8 cellular contexts compared by ENCODE assay signal in the genomic region with DNA sequence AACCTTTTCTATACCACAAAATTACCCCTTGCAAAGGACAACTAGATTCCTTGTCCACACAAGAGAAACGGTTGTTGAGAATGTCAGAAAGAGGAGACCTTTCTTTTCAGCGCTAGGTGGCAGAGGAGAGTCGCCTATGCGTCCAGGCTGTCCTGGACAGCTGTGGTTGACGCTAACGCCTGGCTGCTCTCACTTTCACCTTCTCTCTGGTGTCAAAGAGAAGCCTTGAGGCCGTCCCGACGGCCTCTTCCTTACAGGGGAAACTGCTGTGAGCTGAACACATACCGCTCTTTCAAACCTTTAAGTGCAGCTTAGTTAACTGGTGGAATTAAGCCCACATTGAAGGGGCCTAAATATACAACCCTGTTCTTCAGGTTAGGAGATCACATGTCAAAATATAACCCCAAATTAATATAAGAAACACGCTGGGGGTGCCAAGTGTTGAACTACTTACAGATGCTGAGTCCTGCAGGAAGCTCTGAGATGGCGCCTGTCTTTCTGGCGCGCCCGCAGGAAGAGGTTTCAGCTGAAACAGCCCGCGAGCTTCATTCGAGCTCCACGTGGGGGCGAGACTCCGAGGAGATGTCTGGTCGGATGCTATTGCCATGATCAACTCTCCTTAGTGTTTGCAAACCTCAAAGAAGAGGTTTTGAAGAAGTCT. TPM values are rescaled to one million over a fixed set of nuclear protein-coding genes. Genes with fewer than 3 reads are reported as not detected.
A peak's percentile ranks its signal among the peaks of the same experiment; 100 is the strongest.
DNase-seq lines count a peak whose midpoint lies in the region; ATAC-seq, FAIRE-seq and TF ChIP-seq lines count a peak whose summit lies in the region.

No MANE protein-coding gene starts in this region.

- TF ChIP-seq CTCF in coronary artery (IDR thresholded peaks at IDR 0.05): peak; percentile 73
- peak; percentile 87 for TF ChIP-seq CTCF in HepG2 (CRISPR knock-in tag; IDR thresholded peaks at IDR 0.05)

- peaks cover 8% of the 10 kb centered on the region; the same call in 1 of the 2 replicates for H3K4me1 ChIP-seq in HepG2 (ENCODE audit: insufficient read depth, low read length)

- TF ChIP-seq RAD21 in HepG2 (CRISPR knock-in tag; IDR thresholded peaks at IDR 0.05): peak; percentile 57; the same call in 1 of the 2 replicates

- ATAC-seq in GM18873 (IDR thresholded peaks at IDR 0.05; ENCODE audit: low FRiP score, unreplicated experiment): peak; percentile 99
- peak; percentile 99 for ATAC-seq in HG03139 (IDR thresholded peaks at IDR 0.05; ENCODE audit: unreplicated experiment)
- ATAC-seq in HepG2: peak; percentile 100

- H3K4me3 ChIP-seq in coronary artery (peak overlapping the region; percentile 62), HepG2 (replicated peaks in 1 of 3; ENCODE audit: insufficient read depth in 1 of 3, low read depth in 2 of 3, low read length in 3 of 3) (peak overlapping the region; percentile 26 to 64 (median 27); a peak in 3 of 6 replicates)

- DNase-seq in AML-193 (lab: John Stamatoyannopoulos, UW) (peak; percentile 93 to 95), NCI-H460 (ENCODE audit: extremely low read depth, low read depth) (peak; percentile 49), coronary artery (ENCODE audit: low spot score) (peak; percentile 74), HepG2 (ENCODE audit: low spot score) (peak; percentile 60)
- DNase-seq in activated CD4-positive, alpha-beta T cell treated with anti-CD3 and anti-CD28 coated beads for 4 hours: peak; percentile 58 to 64
- peak; percentile 47 to 58 for DNase-seq in stimulated activated CD4-positive, alpha-beta T cell treated with anti-CD3 and anti-CD28 coated beads, Interleukin-4, amount 100 ng/mL, for 4 hours

- in situ Hi-C loops in HepG2 (cut with HindIII; ENCODE audit: extremely low pct_ligation_motif_present, low pct_unique_long_range_greater_than_20kb): loop anchor here (25.0 kb wide), 1 partner anchor 390 kb away; no protein-coding TSS in a partner anchor

- no peaks in the 10 kb centered on the region for H3K79me2 ChIP-seq in HepG2 (ENCODE audit: insufficient read depth, low read length)

- no TSS peak for BruUV-seq in HepG2 (replicated peaks; lab: Mats Ljungman, UMichigan)

- TF ChIP-seq POLR2A in HepG2 (IDR thresholded peaks at IDR 0.05; ENCODE audit: insufficient read depth in 1 of 2, low read depth in 2 of 2, low read length in 2 of 2): no peak

- no peaks in the 10 kb centered on the region for H3K36me3 ChIP-seq in HepG2 (replicated peaks in 1 of 2; ENCODE audit: control insufficient read depth in 1 of 2, insufficient read depth in 2 of 2, low read length in 2 of 2)

- H3K4me2 ChIP-seq in HepG2 (ENCODE audit: low read depth, low read length): peak overlapping the region; percentile 81

- WGBS in HepG2 (ENCODE audit: low lambda C conversion rate): 1% methylated on average over 20 of the region's 22 CpGs

- FAIRE-seq in HepG2 (lab: Jason Lieb, UNC): peak; percentile 74

- intact Hi-C loops in HepG2 (cut with micrococcal nuclease; ENCODE audit: unreplicated experiment): loop anchor here (1.0 to 10.0 kb wide), 4 partner anchors 65 to 1905 kb away; no protein-coding TSS in a partner anchor

- no peak overlapping the region for H2AFZ ChIP-seq in HepG2 (ENCODE audit: low read length)

- H3K9me3 ChIP-seq in HepG2 (ENCODE audit: low read length): no peaks in the 10 kb centered on the region

- H3K9ac ChIP-seq in HepG2 (ENCODE audit: insufficient read depth, low read depth, low read length): no peak overlapping the region

- CTCF ChIA-PET in HepG2 (lab: Yijun Ruan, JAX; ENCODE audit: low intra/inter-chr PET ratio, low total read pairs): interaction anchor here (1.6 kb wide), 1 partner anchor 1904 kb away, joined by 6 read pairs; no protein-coding TSS in a partner anchor

- H3K27me3 ChIP-seq in HepG2 (ENCODE audit: control insufficient read depth in 1 of 2, insufficient read depth in 2 of 2, low read length in 2 of 2): peaks cover 0 to 12% of the 10 kb centered on the region in 2 experiments; a peak in 3 of 5 replicates

- no peak for TF ChIP-seq EP300 in HepG2 (IDR thresholded peaks at IDR 0.05; ENCODE audit: low read depth in 2 of 2, low read length in 2 of 2)
- TF ChIP-seq EP300 in HepG2 (CRISPR knock-in tag; IDR thresholded peaks at IDR 0.05; ENCODE audit: borderline replicate concordance): no peak

- no peaks in the 10 kb centered on the region for H4K20me1 ChIP-seq in HepG2 (ENCODE audit: insufficient read depth, low read length)

- H3K27ac ChIP-seq in coronary artery (no peak overlapping the region), HepG2 (ENCODE audit: extremely low read length, insufficient read depth, low read length) (no peak overlapping the region)

- POLR2A ChIA-PET in HepG2 (lab: Yijun Ruan, JAX): interaction anchor here (0.9 kb wide), 1 partner anchor 26 kb away, joined by 4 read pairs; a partner anchor contains a TSS

TF ChIP-seq in HepG2, 621 proteins besides CTCF, POLR2A, EP300 and RAD21 (continues in another document):
- TF ChIP-seq KLF6 (CRISPR knock-in tag; IDR thresholded peaks at IDR 0.05): no peak
- 0 out of 2 replicates have a peak, but pooled peaks have one; percentile 23 for TF ChIP-seq ZSCAN9 (CRISPR knock-in tag; IDR thresholded peaks at IDR 0.05; ENCODE audit: borderline replicate concordance)
- TF ChIP-seq, protein P1, sequence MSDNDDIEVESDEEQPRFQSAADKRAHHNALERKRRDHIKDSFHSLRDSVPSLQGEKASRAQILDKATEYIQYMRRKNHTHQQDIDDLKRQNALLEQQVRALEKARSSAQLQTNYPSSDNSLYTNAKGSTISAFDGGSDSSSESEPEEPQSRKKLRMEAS (IDR thresholded peaks at IDR 0.05): peak; percentile 50
- peak; percentile 28; the same call in 1 of the 2 replicates for TF ChIP-seq KLF11 (CRISPR knock-in tag; IDR thresholded peaks at IDR 0.05)
- TF ChIP-seq, protein P2, sequence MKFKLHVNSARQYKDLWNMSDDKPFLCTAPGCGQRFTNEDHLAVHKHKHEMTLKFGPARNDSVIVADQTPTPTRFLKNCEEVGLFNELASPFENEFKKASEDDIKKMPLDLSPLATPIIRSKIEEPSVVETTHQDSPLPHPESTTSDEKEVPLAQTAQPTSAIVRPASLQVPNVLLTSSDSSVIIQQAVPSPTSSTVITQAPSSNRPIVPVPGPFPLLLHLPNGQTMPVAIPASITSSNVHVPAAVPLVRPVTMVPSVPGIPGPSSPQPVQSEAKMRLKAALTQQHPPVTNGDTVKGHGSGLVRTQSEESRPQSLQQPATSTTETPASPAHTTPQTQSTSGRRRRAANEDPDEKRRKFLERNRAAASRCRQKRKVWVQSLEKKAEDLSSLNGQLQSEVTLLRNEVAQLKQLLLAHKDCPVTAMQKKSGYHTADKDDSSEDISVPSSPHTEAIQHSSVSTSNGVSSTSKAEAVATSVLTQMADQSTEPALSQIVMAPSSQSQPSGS (CRISPR knock-in tag; IDR thresholded peaks at IDR 0.05): no peak
- peak; percentile 37; the same call in 1 of the 2 replicates for TF ChIP-seq THAP11 (CRISPR knock-in tag; IDR thresholded peaks at IDR 0.05)
- TF ChIP-seq ZNF501 (CRISPR knock-in tag; IDR thresholded peaks at IDR 0.05): 0 out of 2 replicates have a peak, but pooled peaks have one; percentile 54
- peak; percentile 42; the same call in 1 of the 2 replicates for TF ChIP-seq ZNF547 (CRISPR knock-in tag; IDR thresholded peaks at IDR 0.05)
- 0 out of 2 replicates have a peak, but pooled peaks have one; percentile 7 for TF ChIP-seq FOSL2 (CRISPR knock-in tag; IDR thresholded peaks at IDR 0.05)
- 0 out of 2 replicates have a peak, but pooled peaks have one; percentile 41 for TF ChIP-seq EEA1 (CRISPR knock-in tag; IDR thresholded peaks at IDR 0.05; ENCODE audit: borderline replicate concordance)
- TF ChIP-seq, protein P3, sequence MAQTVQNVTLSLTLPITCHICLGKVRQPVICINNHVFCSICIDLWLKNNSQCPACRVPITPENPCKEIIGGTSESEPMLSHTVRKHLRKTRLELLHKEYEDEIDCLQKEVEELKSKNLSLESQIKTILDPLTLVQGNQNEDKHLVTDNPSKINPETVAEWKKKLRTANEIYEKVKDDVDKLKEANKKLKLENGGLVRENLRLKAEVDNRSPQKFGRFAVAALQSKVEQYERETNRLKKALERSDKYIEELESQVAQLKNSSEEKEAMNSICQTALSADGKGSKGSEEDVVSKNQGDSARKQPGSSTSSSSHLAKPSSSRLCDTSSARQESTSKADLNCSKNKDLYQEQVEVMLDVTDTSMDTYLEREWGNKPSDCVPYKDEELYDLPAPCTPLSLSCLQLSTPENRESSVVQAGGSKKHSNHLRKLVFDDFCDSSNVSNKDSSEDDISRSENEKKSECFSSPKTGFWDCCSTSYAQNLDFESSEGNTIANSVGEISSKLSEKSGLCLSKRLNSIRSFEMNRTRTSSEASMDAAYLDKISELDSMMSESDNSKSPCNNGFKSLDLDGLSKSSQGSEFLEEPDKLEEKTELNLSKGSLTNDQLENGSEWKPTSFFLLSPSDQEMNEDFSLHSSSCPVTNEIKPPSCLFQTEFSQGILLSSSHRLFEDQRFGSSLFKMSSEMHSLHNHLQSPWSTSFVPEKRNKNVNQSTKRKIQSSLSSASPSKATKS (CRISPR knock-in tag; IDR thresholded peaks at IDR 0.05): no peak

RNA-seq across cellular contexts. Expression of a gene that starts 26.1 kb away (rescaled TPM):
- total RNA-seq in NCI-H460 (2014; rRNA removed; shearing (Covaris generic)): 0.72 and 1.7 TPM in 2 replicates
- polyA plus RNA-seq in NCI-H460 (2014; cell fraction: nucleus; rRNA removed): 0.75 and 1.4 TPM in 2 replicates
- total RNA-seq in HepG2 (2016; rRNA removed; fragmentation: Illumina TruSeq; extraction: Trizol): 7.6 and 16.2 TPM in 2 replicates
- total RNA-seq in HepG2 (2016; cell fraction: cytosol; rRNA removed; fragmentation: Illumina TruSeq; extraction: Trizol; ENCODE audit: low read depth): 0.53 and 0.81 TPM in 2 replicates
- total RNA-seq in HepG2 (2016; cell fraction: insoluble cytoplasmic fraction; rRNA removed; fragmentation: Illumina TruSeq; extraction: Trizol): 7.1 and 13.9 TPM in 2 replicates
- 2.3 and 4.2 TPM in 2 replicates for total RNA-seq in HepG2 (2016; cell fraction: membrane; rRNA removed; fragmentation: Illumina TruSeq; extraction: Trizol)
- total RNA-seq in HepG2 (2016; cell fraction: nucleus; rRNA removed; fragmentation: Illumina TruSeq; extraction: Trizol): 5.5 and 7.7 TPM in 2 replicates
- polyA plus RNA-seq in HepG2 (2011; rRNA removed): 0.81 and 1.1 TPM in 2 replicates
- 0.27 and 0.29 TPM in 2 replicates for polyA plus RNA-seq in HepG2 (2011; cell fraction: cytosol; rRNA removed)
- 0.17 and 0.40 TPM in 2 replicates for polyA plus RNA-seq in HepG2 (2011; cell fraction: nucleus; rRNA removed)
- polyA plus RNA-seq in HepG2 (2012): 0.59 and 0.76 TPM in 2 replicates
- 0.17 and 0.29 TPM in 2 replicates for polyA plus RNA-seq in HepG2 (2016; cell fraction: cytosol; fragmentation: Illumina TruSeq; extraction: Trizol; ENCODE audit: low read depth)
- polyA plus RNA-seq in HepG2 (2016; cell fraction: insoluble cytoplasmic fraction; fragmentation: Illumina TruSeq; extraction: Trizol; ENCODE audit: low read depth): 5.0 and 5.8 TPM in 2 replicates
- polyA plus RNA-seq in HepG2 (2016; cell fraction: membrane; fragmentation: Illumina TruSeq; extraction: Trizol; ENCODE audit: low read depth): 0.65 and 0.88 TPM in 2 replicates
- polyA plus RNA-seq in HepG2 (2016; cell fraction: nucleus; fragmentation: Illumina TruSeq; extraction: Trizol; ENCODE audit: insufficient read depth, low read depth): 4.1 and 5.3 TPM in 2 replicates
- 2.5 TPM in 1 of 2 replicates, not detected in the other for polyA minus RNA-seq in HepG2 (2011; rRNA and poly(A)+ RNA removed; ENCODE audit: low replicate concordance)
- polyA minus RNA-seq in HepG2 (2011; cell fraction: cytosol; rRNA and poly(A)+ RNA removed): 0.40 and 0.79 TPM in 2 replicates
- 2.1 and 4.6 TPM in 2 replicates for polyA minus RNA-seq in HepG2 (2011; cell fraction: nucleus; rRNA and poly(A)+ RNA removed)
